In the genomic region with DNA sequence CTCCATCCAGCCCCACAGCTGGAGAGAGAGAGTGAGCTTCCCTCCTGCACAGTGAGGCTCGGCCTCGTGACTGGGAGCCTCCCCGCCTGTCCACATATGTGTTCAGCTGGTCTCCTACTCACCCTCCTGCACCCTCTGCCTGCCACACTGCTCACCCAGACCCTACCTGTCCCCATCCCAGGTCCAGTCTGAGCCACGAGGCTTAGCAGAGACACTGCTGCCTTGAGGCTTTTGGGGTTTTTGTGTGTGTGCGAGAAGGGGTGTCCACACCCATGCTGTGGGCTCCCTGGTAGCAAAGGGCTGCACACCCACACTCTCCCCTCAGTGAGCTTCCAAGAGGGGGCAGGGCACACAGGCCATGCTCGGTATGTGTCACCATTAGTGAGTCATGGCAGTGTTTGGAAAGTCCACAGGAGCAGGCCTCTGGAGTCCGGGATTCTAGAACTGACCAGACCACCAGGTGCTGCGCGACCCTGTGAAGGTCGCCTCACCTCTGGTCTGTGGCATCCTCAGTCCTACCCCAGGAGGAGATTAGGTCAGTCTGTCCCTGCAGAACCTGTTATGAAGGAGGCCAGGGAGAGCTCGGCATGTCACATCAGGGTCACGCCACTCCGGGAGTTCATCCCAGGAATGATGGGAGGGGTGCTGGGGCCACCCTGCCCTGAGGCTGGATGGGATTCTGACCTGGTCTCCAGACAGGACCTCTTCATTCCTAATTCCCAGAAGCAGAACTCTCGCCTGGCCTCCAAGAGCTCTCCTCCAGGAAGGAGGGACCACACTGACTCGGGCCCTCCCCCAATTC, we compare ENCODE assay signal across 14 cellular contexts. TPM values are rescaled to one million over a fixed set of nuclear protein-coding genes. Genes with fewer than 3 reads are reported as not detected.
DNase-seq lines count a peak whose midpoint lies in the region; ATAC-seq, FAIRE-seq and TF ChIP-seq lines count a peak whose summit lies in the region.
"Had no signal": no experiment of that assay in that cellular context is flagged by ENCODE, and none has a peak within 500 bp of the region (broad histone marks: within the 10 kb centered on the region; RNA-seq: fewer than 3 reads in every experiment).

No MANE protein-coding gene starts in this region.

- POLR2A ChIA-PET in A549 (lab: Yijun Ruan, JAX) = interaction anchor here (1.4 kb wide), 1 partner anchor 38 kb away, joined by 4 read pairs; no protein-coding TSS in a partner anchor

- no peaks in the 10 kb centered on the region for H3K27me3 Mint-ChIP-seq in chondrocyte (ENCODE audit: low read depth)
- peaks cover 2 to 10% (median 4%) of the 10 kb centered on the region in 3 donors for H3K27me3 Mint-ChIP-seq in CD14-positive monocyte (ENCODE audit: low read depth in 3 of 3)
- peaks cover 12% of the 10 kb centered on the region for H3K27me3 Mint-ChIP-seq in T-helper 2 cell treated with Interferon-gamma antibody and Interleukin-4, amounts not matched to agents 5 μg/mL and 100 μg/mL, for 36 hours (ENCODE audit: low read depth)

- H3K27ac Mint-ChIP-seq in chondrocyte (ENCODE audit: unreplicated experiment) (peak overlapping the region; percentile 90), CD14-positive monocyte (peak overlapping the region in 2 of 7 donors; percentile 41 to 50)
- no peak overlapping the region for H3K27ac Mint-ChIP-seq in T-helper 2 cell treated with Interferon-gamma antibody and Interleukin-4, amounts not matched to agents 5 μg/mL and 100 μg/mL, for 36 hours

- H3K4me3 ChIP-seq in A549 = no peak overlapping the region
- H3K4me3 ChIP-seq: esophagus muscularis mucosa, neural progenitor cell had no signal

- 36% methylated on average over 5 of the region's 15 CpGs for WGBS in A549 (ENCODE audit: missing lambda C conversion rate)

- no peak for FAIRE-seq in A549 (lab: Jason Lieb, UNC)
- FAIRE-seq: GM12892 had no signal

- no peak overlapping the region for H3K4me3 Mint-ChIP-seq in chondrocyte (ENCODE audit: unreplicated experiment)
- H3K4me3 Mint-ChIP-seq in CD14-positive monocyte = no peak overlapping the region
- no peak overlapping the region for H3K4me3 Mint-ChIP-seq in T-helper 2 cell treated with Interferon-gamma antibody and Interleukin-4, amounts not matched to agents 5 μg/mL and 100 μg/mL, for 36 hours
- H3K4me3 Mint-ChIP-seq: neural progenitor cell had no signal

- peak overlapping the region; percentile 68 for H3K4me2 ChIP-seq in A549
- H3K4me2 ChIP-seq: neural progenitor cell had no signal

- DNase-seq in A549 (ENCODE audit: low read depth in 1 of 2, low spot score in 1 of 2) (peak; percentile 53 to 69), LHCN-M2 (ENCODE audit: low read depth) (peak; percentile 74), chondrocyte (ENCODE audit: low spot score) (peak; percentile 85), lung microvascular endothelial cell (ENCODE audit: low read depth in 2 of 2) (peak; percentile 45 to 69), NCI-H748 treated with DMSO at 0.1 percent for 48 hours (lab: John Stamatoyannopoulos, UW) (no peak), CD14-positive monocyte (ENCODE audit: low spot score) (no peak)
- no peak for DNase-seq in T-helper 2 cell treated with Interferon-gamma antibody and Interleukin-4, amounts not matched to agents 5 μg/mL and 100 μg/mL, for 36 hours (ENCODE audit: low spot score)
- DNase-seq: activated gamma-delta T cell treated with Interleukin-2 at 50 U/mL for 16 hours, NCI-H2171 treated with DMSO at 0.1 percent for 48 hours had no signal

- TF ChIP-seq POLR2A in A549 (IDR thresholded peaks at IDR 0.05; ENCODE audit: low read length) = no peak

- H3K27ac ChIP-seq in A549 = peak overlapping the region; percentile 91 to 100
- H3K27ac ChIP-seq: esophagus muscularis mucosa, neural progenitor cell, VCaP had no signal

- peaks cover 64% of the 10 kb centered on the region for H3K4me1 ChIP-seq in A549
- H3K4me1 ChIP-seq: neural progenitor cell had no signal

- TF ChIP-seq RAD21 in A549 (conservative IDR thresholded peaks at IDR 0.05 in 1 of 2, IDR thresholded peaks at IDR 0.05 in 1 of 2) = no peak

- TF ChIP-seq CTCF in A549 (IDR thresholded peaks at IDR 0.05) = no peak
- TF ChIP-seq CTCF in chondrocyte (IDR thresholded peaks at IDR 0.05) = peak; percentile 11
- TF ChIP-seq CTCF in CD14-positive monocyte (IDR thresholded peaks at IDR 0.05) = no peak

- H3K4me1 Mint-ChIP-seq in chondrocyte (ENCODE audit: low read depth) (peaks cover 87% of the 10 kb centered on the region), CD14-positive monocyte (peaks cover 37% of the 10 kb centered on the region)
- peaks cover 3% of the 10 kb centered on the region for H3K4me1 Mint-ChIP-seq in T-helper 2 cell treated with Interferon-gamma antibody and Interleukin-4, amounts not matched to agents 5 μg/mL and 100 μg/mL, for 36 hours (ENCODE audit: low read depth)

- CTCF ChIA-PET in A549 (lab: Yijun Ruan, JAX) = interaction anchor here (0.6 to 1.2 kb wide), 3 partner anchors 35 to 75 kb away, joined by 3 to 4 read pairs (median 3); no protein-coding TSS in a partner anchor

- H3K9me3 Mint-ChIP-seq in chondrocyte (ENCODE audit: low read depth) = no peaks in the 10 kb centered on the region
- H3K9me3 Mint-ChIP-seq in CD14-positive monocyte = no peaks in the 10 kb centered on the region
- H3K9me3 Mint-ChIP-seq in T-helper 2 cell treated with Interferon-gamma antibody and Interleukin-4, amounts not matched to agents 5 μg/mL and 100 μg/mL, for 36 hours = no peaks in the 10 kb centered on the region
- H3K9me3 Mint-ChIP-seq: neural progenitor cell had no signal

- intact Hi-C loops in CD14-positive monocyte (cut with micrococcal nuclease) = loop anchor here (5.0 kb wide), 1 partner anchor 38 kb away; a partner anchor contains a TSS

- TF ChIP-seq EP300 in A549 (IDR thresholded peaks at IDR 0.05) = peak in 1 of 2 experiments; percentile 23; a peak in 1 of 5 replicates

- H3K36me3 Mint-ChIP-seq in chondrocyte (ENCODE audit: low read depth) = no peaks in the 10 kb centered on the region
- H3K36me3 Mint-ChIP-seq in CD14-positive monocyte = peaks cover 0 to 5% of the 10 kb centered on the region in 2 donors
- no peaks in the 10 kb centered on the region for H3K36me3 Mint-ChIP-seq in T-helper 2 cell treated with Interferon-gamma antibody and Interleukin-4, amounts not matched to agents 5 μg/mL and 100 μg/mL, for 36 hours (ENCODE audit: low read depth)
- H3K36me3 Mint-ChIP-seq: neural progenitor cell had no signal

- no peaks in the 10 kb centered on the region for H3K9me3 ChIP-seq in A549
- H3K9me3 ChIP-seq: esophagus muscularis mucosa had no signal

- peak; percentile 80 to 84 for ATAC-seq in A549
- ATAC-seq in HG02610 (IDR thresholded peaks at IDR 0.05; ENCODE audit: unreplicated experiment) = no peak

TF ChIP-seq in A549, 52 proteins besides CTCF, POLR2A, EP300 and RAD21 (continues in another document):
- TF ChIP-seq HOXB13 (CRISPR knock-in tag; IDR thresholded peaks at IDR 0.05; ENCODE audit: low read depth) = no peak
- TF ChIP-seq, protein P1, sequence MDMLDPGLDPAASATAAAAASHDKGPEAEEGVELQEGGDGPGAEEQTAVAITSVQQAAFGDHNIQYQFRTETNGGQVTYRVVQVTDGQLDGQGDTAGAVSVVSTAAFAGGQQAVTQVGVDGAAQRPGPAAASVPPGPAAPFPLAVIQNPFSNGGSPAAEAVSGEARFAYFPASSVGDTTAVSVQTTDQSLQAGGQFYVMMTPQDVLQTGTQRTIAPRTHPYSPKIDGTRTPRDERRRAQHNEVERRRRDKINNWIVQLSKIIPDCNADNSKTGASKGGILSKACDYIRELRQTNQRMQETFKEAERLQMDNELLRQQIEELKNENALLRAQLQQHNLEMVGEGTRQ (IDR thresholded peaks at IDR 0.05) = no peak
- TF ChIP-seq PHF8 (IDR thresholded peaks at IDR 0.05; ENCODE audit: borderline replicate concordance, low read depth) = no peak
- TF ChIP-seq FOXS1 (CRISPR knock-in tag; IDR thresholded peaks at IDR 0.05) = 0 out of 2 replicates have a peak, but pooled peaks have one; percentile 21
- TF ChIP-seq HOXA7 (CRISPR knock-in tag; IDR thresholded peaks at IDR 0.05) = no peak
- TF ChIP-seq, protein P2, sequence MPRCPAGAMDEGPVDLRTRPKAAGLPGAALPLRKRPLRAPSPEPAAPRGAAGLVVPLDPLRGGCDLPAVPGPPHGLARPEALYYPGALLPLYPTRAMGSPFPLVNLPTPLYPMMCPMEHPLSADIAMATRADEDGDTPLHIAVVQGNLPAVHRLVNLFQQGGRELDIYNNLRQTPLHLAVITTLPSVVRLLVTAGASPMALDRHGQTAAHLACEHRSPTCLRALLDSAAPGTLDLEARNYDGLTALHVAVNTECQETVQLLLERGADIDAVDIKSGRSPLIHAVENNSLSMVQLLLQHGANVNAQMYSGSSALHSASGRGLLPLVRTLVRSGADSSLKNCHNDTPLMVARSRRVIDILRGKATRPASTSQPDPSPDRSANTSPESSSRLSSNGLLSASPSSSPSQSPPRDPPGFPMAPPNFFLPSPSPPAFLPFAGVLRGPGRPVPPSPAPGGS (IDR thresholded peaks at IDR 0.05) = no peak
- TF ChIP-seq KDM1A (IDR thresholded peaks at IDR 0.05; ENCODE audit: low read depth) = no peak
- TF ChIP-seq KDM5A (IDR thresholded peaks at IDR 0.05) = no peak
- TF ChIP-seq ZC3H11A (IDR thresholded peaks at IDR 0.05) = no peak
- peak; percentile 54; the same call in 1 of the 2 replicates for TF ChIP-seq JUNB (IDR thresholded peaks at IDR 0.05)
- no peak for TF ChIP-seq NPAS2 (CRISPR knock-in tag; IDR thresholded peaks at IDR 0.05; ENCODE audit: borderline replicate concordance)
- no peak for TF ChIP-seq HOXB5 (CRISPR knock-in tag; IDR thresholded peaks at IDR 0.05)
- no peak for TF ChIP-seq FOSB (CRISPR knock-in tag; IDR thresholded peaks at IDR 0.05)
- TF ChIP-seq, protein P3, sequence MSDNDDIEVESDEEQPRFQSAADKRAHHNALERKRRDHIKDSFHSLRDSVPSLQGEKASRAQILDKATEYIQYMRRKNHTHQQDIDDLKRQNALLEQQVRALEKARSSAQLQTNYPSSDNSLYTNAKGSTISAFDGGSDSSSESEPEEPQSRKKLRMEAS (IDR thresholded peaks at IDR 0.05) = peak; percentile 49
- no peak for TF ChIP-seq RFX5 (IDR thresholded peaks at IDR 0.05)

RNA-seq across cellular contexts. Expression of a gene that starts 39.9 kb away (rescaled TPM):
- polyA plus RNA-seq in A549 (2011; rRNA removed) (18.9 and 19.9 TPM in 2 replicates), A549 (2017; fragmentation: RNase III; extraction: RNeasy Plus Mini Kit Qiagen cat#74134 plus additional on column Dnase treatment) (26.9 to 29.1 TPM (median 29.0 TPM) in 3 replicates), CD14-positive monocyte (1 to 10 TPM; 1.4 to 1.5 TPM)
- 38.2 and 48.5 TPM in 2 replicates for polyA plus RNA-seq in A549 (2012; cell fraction: cytosol; rRNA removed)
- 76.0 and 84.4 TPM in 2 replicates for polyA plus RNA-seq in A549 (2012; cell fraction: nucleus; rRNA removed)
- 51.4 and 52.2 TPM in 2 replicates for polyA minus RNA-seq in A549 (2011; rRNA and poly(A)+ RNA removed)
- total RNA-seq in LHCN-M2 (2014; rRNA removed) (7.6 and 13.9 TPM in 2 replicates), chondrocyte (61.2 to 99.9 TPM (median 70.1 TPM) in 3 replicates), lung microvascular endothelial cell (3.0 and 3.1 TPM in 2 replicates)
- 10.4 TPM for polyA plus RNA-seq in LHCN-M2 (2012)

Comparison
In these comparisons a context has a peak if more than half of its experiments do, and no peak if none do; other contexts are left out.
1. DNase-seq: peak in A549 (2 of 2), LHCN-M2 (single experiment), chondrocyte (single experiment) and lung microvascular endothelial cell (2 of 2); none in NCI-H748 treated with DMSO at 0.1 percent for 48 hours (single experiment), CD14-positive monocyte (single experiment) and T-helper 2 cell treated with Interferon-gamma antibody and Interleukin-4, amounts not matched to agents 5 μg/mL and 100 μg/mL, for 36 hours (single experiment).